ENCODE assay signal across 1 cellular context in the genomic region with DNA sequence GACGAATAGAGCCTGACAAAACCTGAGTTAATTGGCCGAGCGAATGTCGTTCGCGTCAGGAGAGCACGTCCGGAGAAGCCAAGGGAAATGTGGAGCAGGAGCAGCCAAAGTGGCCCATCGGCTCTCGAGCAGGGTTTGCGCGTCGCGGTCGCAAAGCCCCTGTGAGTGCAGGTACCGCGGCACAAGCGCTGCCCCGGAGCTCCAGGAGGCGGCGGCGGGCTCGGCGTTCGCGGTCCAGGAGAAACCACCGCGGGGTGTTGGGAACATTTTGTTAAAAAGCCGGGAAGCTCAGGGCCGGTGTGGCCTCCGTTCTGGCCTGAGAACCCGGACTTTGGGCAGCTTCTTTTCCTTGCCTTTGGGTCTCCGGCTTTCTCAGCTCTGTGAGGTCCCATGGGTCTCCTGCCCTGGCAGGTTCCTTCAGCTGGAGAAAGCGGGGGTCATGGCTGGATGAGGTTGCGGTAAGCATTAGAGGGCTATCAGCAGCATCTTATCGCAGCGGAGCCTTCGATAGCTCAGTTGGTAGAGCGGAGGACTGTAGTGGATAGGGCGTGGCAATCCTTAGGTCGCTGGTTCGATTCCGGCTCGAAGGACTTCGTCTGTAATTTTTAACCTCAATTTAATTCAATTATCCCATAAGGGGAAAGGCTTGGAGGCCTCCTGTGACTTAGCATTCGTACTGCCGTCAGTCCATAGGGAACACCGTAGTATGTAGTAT.
TF ChIP-seq lines count a peak whose summit lies in the region.

No MANE protein-coding gene starts in this region.

TF ChIP-seq in GM12878, 131 proteins besides CTCF, POLR2A, EP300 and RAD21 (continued from another document):
- TF ChIP-seq, protein P1, sequence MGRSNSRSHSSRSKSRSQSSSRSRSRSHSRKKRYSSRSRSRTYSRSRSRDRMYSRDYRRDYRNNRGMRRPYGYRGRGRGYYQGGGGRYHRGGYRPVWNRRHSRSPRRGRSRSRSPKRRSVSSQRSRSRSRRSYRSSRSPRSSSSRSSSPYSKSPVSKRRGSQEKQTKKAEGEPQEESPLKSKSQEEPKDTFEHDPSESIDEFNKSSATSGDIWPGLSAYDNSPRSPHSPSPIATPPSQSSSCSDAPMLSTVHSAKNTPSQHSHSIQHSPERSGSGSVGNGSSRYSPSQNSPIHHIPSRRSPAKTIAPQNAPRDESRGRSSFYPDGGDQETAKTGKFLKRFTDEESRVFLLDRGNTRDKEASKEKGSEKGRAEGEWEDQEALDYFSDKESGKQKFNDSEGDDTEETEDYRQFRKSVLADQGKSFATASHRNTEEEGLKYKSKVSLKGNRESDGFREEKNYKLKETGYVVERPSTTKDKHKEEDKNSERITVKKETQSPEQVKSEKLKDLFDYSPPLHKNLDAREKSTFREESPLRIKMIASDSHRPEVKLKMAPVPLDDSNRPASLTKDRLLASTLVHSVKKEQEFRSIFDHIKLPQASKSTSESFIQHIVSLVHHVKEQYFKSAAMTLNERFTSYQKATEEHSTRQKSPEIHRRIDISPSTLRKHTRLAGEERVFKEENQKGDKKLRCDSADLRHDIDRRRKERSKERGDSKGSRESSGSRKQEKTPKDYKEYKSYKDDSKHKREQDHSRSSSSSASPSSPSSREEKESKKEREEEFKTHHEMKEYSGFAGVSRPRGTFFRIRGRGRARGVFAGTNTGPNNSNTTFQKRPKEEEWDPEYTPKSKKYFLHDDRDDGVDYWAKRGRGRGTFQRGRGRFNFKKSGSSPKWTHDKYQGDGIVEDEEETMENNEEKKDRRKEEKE (IDR thresholded peaks at IDR 0.05) = 0 out of 2 replicates have a peak, but pooled peaks have one; percentile 57
- TF ChIP-seq PAX8 (IDR thresholded peaks at IDR 0.05) = 0 out of 2 replicates have a peak, but pooled peaks have one; percentile 37
